ENCODE assay signal across 12 cellular contexts in the genomic region with DNA sequence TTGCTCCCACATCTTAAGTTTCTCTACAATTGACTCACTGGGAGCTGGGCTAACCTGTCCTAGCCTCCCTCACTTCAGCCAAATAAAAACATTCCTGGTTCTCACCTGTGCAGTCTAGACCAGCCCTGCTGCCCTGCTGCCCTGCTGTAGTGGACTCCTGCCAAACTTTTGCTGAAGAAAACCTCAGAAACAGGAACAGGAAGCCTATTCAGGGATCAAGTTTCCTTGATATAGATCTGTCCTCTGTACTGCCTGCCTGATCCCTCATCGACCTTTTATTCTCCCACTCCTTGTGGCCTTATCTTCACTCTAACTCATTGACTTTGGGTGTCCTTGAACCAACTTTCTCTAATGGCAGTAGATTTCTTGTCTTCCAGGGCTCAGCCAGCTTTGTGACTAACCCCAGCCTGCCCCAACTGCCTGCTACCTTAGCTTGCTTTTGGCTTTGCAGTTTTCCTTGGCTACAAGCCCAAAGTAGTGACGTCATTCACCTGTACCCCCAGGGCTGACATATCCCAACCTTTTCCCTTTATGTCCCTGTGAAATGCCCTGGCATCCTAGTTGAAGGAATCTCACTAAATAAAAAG.
DNase-seq lines count a peak whose midpoint lies in the region; ATAC-seq and TF ChIP-seq lines count a peak whose summit lies in the region.
"Had no signal": no experiment of that assay in that cellular context is flagged by ENCODE, and none has a peak within 500 bp of the region (broad histone marks: within the 10 kb centered on the region; RNA-seq: fewer than 3 reads in every experiment).

No MANE protein-coding gene starts in this region.

- CTCF ChIA-PET in activated CD4-positive, alpha-beta memory T cell treated with anti-CD3 and anti-CD28 coated beads for 36 hours (lab: Charles Lee): interaction anchor here (1.0 kb wide), 1 partner anchor 16 kb away, joined by 3 read pairs; no protein-coding TSS in a partner anchor

- H3K36me3 Mint-ChIP-seq in activated CD4-positive, alpha-beta memory T cell treated with anti-CD3 and anti-CD28 coated beads for 36 hours: no peaks in the 10 kb centered on the region
- H3K36me3 Mint-ChIP-seq: activated naive CD4-positive, alpha-beta T cell treated with anti-CD3 and anti-CD28 coated beads, Interleukin-2, amount 50 U/mL, for 72 hours had no signal

- TF ChIP-seq EP300 in upper lobe of left lung (IDR thresholded peaks at IDR 0.05): no peak

- no peak overlapping the region for H3K4me3 Mint-ChIP-seq in activated CD4-positive, alpha-beta memory T cell treated with anti-CD3 and anti-CD28 coated beads for 36 hours
- H3K4me3 Mint-ChIP-seq: T-helper 1 cell treated with Interleukin-12 subunit alpha and Interleukin-12 subunit beta and Interleukin-4 antibody, amounts not matched to agents 30 μg/mL and 1 μg/mL, for 36 hours had no signal

- no peak overlapping the region for H3K4me3 ChIP-seq in cardiac muscle cell
- no peak overlapping the region for H3K4me3 ChIP-seq in upper lobe of left lung

- intact Hi-C loops in cardiac septum (cut with DNase I): no loop called here
- intact Hi-C loops in activated CD4-positive, alpha-beta memory T cell treated with anti-CD3 and anti-CD28 coated beads for 36 hours (cut with micrococcal nuclease): no loop called here

- TF ChIP-seq CTCF in cardiac muscle cell (IDR thresholded peaks at IDR 0.05; ENCODE audit: low read depth, low read length) (no peak), upper lobe of left lung (IDR thresholded peaks at IDR 0.05) (no peak)

- H3K36me3 ChIP-seq in cardiac muscle cell: no peaks in the 10 kb centered on the region
- H3K36me3 ChIP-seq in upper lobe of left lung: no peaks in the 10 kb centered on the region

- POLR2A ChIA-PET in activated CD4-positive, alpha-beta memory T cell treated with anti-CD3 and anti-CD28 coated beads for 36 hours (lab: Charles Lee): no interaction called here

- ATAC-seq in upper lobe of left lung (ENCODE audit: low FRiP score in 2 of 2) (peak; percentile 47 to 49), HG03159 (IDR thresholded peaks at IDR 0.05; ENCODE audit: unreplicated experiment) (no peak), HG02870 (IDR thresholded peaks at IDR 0.05; ENCODE audit: unreplicated experiment) (no peak)
- ATAC-seq: activated naive CD4-positive, alpha-beta T cell treated with anti-CD3 and anti-CD28 coated beads, Interleukin-2, amount 50 U/mL, for 72 hours had no signal

- no peaks in the 10 kb centered on the region for H3K9me3 Mint-ChIP-seq in activated CD4-positive, alpha-beta memory T cell treated with anti-CD3 and anti-CD28 coated beads for 36 hours
- H3K9me3 Mint-ChIP-seq: activated naive CD4-positive, alpha-beta T cell treated with anti-CD3 and anti-CD28 coated beads, Interleukin-2, amount 50 U/mL, for 72 hours had no signal

- peaks cover 3% of the 10 kb centered on the region for H3K4me1 Mint-ChIP-seq in activated CD4-positive, alpha-beta memory T cell treated with anti-CD3 and anti-CD28 coated beads for 36 hours (ENCODE audit: low read depth)

- H3K27me3 ChIP-seq in cardiac muscle cell (no peaks in the 10 kb centered on the region), upper lobe of left lung (no peaks in the 10 kb centered on the region)

- H3K4me1 ChIP-seq in cardiac muscle cell (ENCODE audit: low read depth): peaks cover 9% of the 10 kb centered on the region
- H3K4me1 ChIP-seq in upper lobe of left lung: peaks cover 6 to 8% (median 7%) of the 10 kb centered on the region in 4 donors

- H3K27ac Mint-ChIP-seq in activated CD4-positive, alpha-beta memory T cell treated with anti-CD3 and anti-CD28 coated beads for 36 hours: no peak overlapping the region
- H3K27ac Mint-ChIP-seq: activated naive CD4-positive, alpha-beta T cell treated with anti-CD3 and anti-CD28 coated beads, Interleukin-2, amount 50 U/mL, for 72 hours; T-helper 1 cell treated with Interleukin-12 subunit alpha and Interleukin-12 subunit beta and Interleukin-4 antibody, amounts not matched to agents 30 μg/mL and 1 μg/mL, for 36 hours had no signal

- TF ChIP-seq POLR2A in upper lobe of left lung (IDR thresholded peaks at IDR 0.05): no peak

- H3K27ac ChIP-seq in cardiac muscle cell (peak overlapping the region; percentile 56), upper lobe of left lung (peak overlapping the region in 1 of 4 donors; percentile 5)

- no peaks in the 10 kb centered on the region for H3K9me3 ChIP-seq in cardiac muscle cell (ENCODE audit: low read depth)
- H3K9me3 ChIP-seq in upper lobe of left lung: no peaks in the 10 kb centered on the region

- H3K27me3 Mint-ChIP-seq in activated CD4-positive, alpha-beta memory T cell treated with anti-CD3 and anti-CD28 coated beads for 36 hours: no peaks in the 10 kb centered on the region

- WGBS in upper lobe of left lung, 2 donors: 6 to 18% methylated on average over 2 of the region's 2 CpGs

- no peak for DNase-seq in cardiac muscle cell (ENCODE audit: low read depth in 1 of 2, low spot score in 1 of 2)
- no peak for DNase-seq in cardiac septum (ENCODE audit: low spot score)
- DNase-seq in RPMI7951 (ENCODE audit: low read depth): peak; percentile 69
- DNase-seq in glomerular visceral epithelial cell (ENCODE audit: extremely low spot score): peak; percentile 8
- peak in 1 of 2 donors; percentile 37 for DNase-seq in upper lobe of left lung
- DNase-seq in activated CD4-positive, alpha-beta memory T cell treated with anti-CD3 and anti-CD28 coated beads for 36 hours: no peak
- DNase-seq: NCI-H1092 treated with DMSO at 0.1 percent for 48 hours; stimulated activated CD4-positive, alpha-beta T cell treated with anti-CD3 and anti-CD28 coated beads, Interleukin-4, amount 100 ng/mL, for 4 hours had no signal

Comparison
In these comparisons a context has a peak if more than half of its experiments do, and no peak if none do; other contexts are left out.
1. DNase-seq: peak in RPMI7951 (single experiment) and glomerular visceral epithelial cell (single experiment); none in cardiac muscle cell (0 of 2), cardiac septum (single experiment) and activated CD4-positive, alpha-beta memory T cell treated with anti-CD3 and anti-CD28 coated beads for 36 hours (single experiment).
2. ATAC-seq: peak in upper lobe of left lung (2 of 2); none in HG03159 (single experiment) and HG02870 (single experiment).